ENCODE assay signal across 8 cellular contexts in genomic region chr3:155233213-155233612, GRCh38.
A peak's percentile ranks its signal among the peaks of the same experiment; 100 is the strongest.
DNase-seq lines count a peak whose midpoint lies in the region; ATAC-seq and TF ChIP-seq lines count a peak whose summit lies in the region.

No MANE protein-coding gene starts in this region.

- no peaks in the 10 kb centered on the region for H3K27me3 Mint-ChIP-seq in HFFc6 (ENCODE audit: insufficient read depth)

- TF ChIP-seq CTCF in HFFc6 (IDR thresholded peaks at IDR 0.05) (no peak), astrocyte of the spinal cord (IDR thresholded peaks at IDR 0.05; ENCODE audit: low read depth, low read length) (no peak), testis (IDR thresholded peaks at IDR 0.05) (no peak)

- H3K36me3 ChIP-seq in testis (ENCODE audit: low read depth, missing control alignments) = no peaks in the 10 kb centered on the region

- H3K27ac Mint-ChIP-seq in HFFc6 = peak overlapping the region; percentile 87

- H3K9me3 Mint-ChIP-seq in HFFc6 = no peaks in the 10 kb centered on the region

- H3K4me3 Mint-ChIP-seq in HFFc6 = peak overlapping the region; percentile 29

- H3K4me1 Mint-ChIP-seq in HFFc6 (ENCODE audit: low read depth) = peaks cover 35% of the 10 kb centered on the region

- no peaks in the 10 kb centered on the region for H3K27me3 ChIP-seq in testis

- DNase-seq in HFFc6 (peak; percentile 88), astrocyte of the spinal cord (ENCODE audit: low read depth, low spot score) (peak; percentile 84), iris pigment epithelial cell (ENCODE audit: low read depth) (peak; percentile 72), testis (peak; percentile 80), SIG-M5 treated with dmso at 0.1 percent for 504 hours (lab: John Stamatoyannopoulos, UW; ENCODE audit: unreplicated experiment) (no peak), iPS-NIHi11 (ENCODE audit: low spot score) (no peak)
- no peak for DNase-seq in stimulated activated CD4-positive, alpha-beta T cell treated with anti-CD3 and anti-CD28 coated beads, Interleukin-12 subunit alpha, Interleukin-12 subunit beta, amount 100 ng/mL, for 4 hours

- WGBS in testis, 2 donors = 22% methylated on average over 2 of the region's 2 CpGs

- H3K27ac ChIP-seq in testis = peak overlapping the region in 1 of 2 donors; percentile 60

- peaks cover 4% of the 10 kb centered on the region; the same call in 1 of the 2 replicates for H3K36me3 Mint-ChIP-seq in HFFc6 (ENCODE audit: low read depth)

- no peak for ATAC-seq in HG02970 (IDR thresholded peaks at IDR 0.05; ENCODE audit: low FRiP score, unreplicated experiment)

- H3K9me3 ChIP-seq in testis = no peaks in the 10 kb centered on the region

- intact Hi-C loops in testis (cut with DNase I; ENCODE audit: low total_unique reads) = no loop called here

- no peak for TF ChIP-seq POLR2A in testis (IDR thresholded peaks at IDR 0.05)

- peaks cover 13% of the 10 kb centered on the region for H3K4me1 ChIP-seq in testis

- H3K4me3 ChIP-seq in astrocyte of the spinal cord (ENCODE audit: low read depth, low read length) (no peak overlapping the region), testis (no peak overlapping the region)

- in situ Hi-C loops in astrocyte of the spinal cord (cut with HindIII; ENCODE audit: low sequenced_read_pairs) = no loop called here

Comparison
In these comparisons a context has a peak if more than half of its experiments do, and no peak if none do; other contexts are left out.
1. DNase-seq: peak in HFFc6 (single experiment), astrocyte of the spinal cord (single experiment), iris pigment epithelial cell (single experiment) and testis (single experiment); none in stimulated activated CD4-positive, alpha-beta T cell treated with anti-CD3 and anti-CD28 coated beads, Interleukin-12 subunit alpha, Interleukin-12 subunit beta, amount 100 ng/mL, for 4 hours (single experiment), SIG-M5 treated with dmso at 0.1 percent for 504 hours (single experiment) and iPS-NIHi11 (single experiment).